1 cellular context compared by ENCODE assay signal in the genomic region with DNA sequence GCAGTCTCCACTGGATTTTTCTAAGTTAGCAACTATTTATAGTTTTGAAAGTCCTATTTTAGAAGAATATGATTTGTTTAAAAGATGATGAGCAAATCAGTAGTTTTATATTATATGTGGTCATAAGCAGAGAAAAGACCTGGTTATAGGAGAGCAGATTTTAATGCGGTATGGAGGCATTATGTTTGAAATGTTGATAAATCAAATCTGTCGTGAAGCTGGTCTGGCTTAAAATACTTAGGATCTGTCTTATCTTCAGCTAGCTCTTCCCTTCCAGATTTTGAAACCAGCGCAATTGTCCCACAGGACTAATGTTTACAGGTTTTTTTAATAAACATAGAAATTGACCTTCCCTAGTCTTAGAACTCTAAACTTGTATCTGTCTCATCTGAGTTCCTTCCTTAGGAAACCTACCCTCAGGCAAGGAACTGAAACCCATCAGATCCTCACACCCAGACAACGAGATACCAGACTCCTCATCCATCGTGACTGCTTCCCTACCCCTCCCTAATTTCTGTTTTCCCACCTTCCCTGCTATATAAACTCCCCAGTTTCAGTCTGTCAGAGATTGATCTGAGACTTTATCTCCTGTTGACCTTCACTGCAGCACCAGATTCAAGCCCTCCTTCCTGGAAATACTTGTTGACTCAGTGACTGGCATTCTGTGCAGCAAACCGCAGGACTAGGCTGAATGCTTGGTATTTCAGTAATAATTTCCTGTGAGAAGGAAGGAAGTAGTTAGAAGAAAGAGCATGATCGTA.
A peak's percentile ranks its signal among the peaks of the same experiment; 100 is the strongest.
TF ChIP-seq lines count a peak whose summit lies in the region.

No MANE protein-coding gene starts in this region.

TF ChIP-seq in GM12878, 131 proteins besides CTCF, POLR2A, EP300 and RAD21:
- TF ChIP-seq RUNX3 (IDR thresholded peaks at IDR 0.05; ENCODE audit: low read length) (peak; percentile 22; the same call in 1 of the 2 replicates), NRF1 (conservative IDR thresholded peaks at IDR 0.05; ENCODE audit: low read depth, low read length) (no peak)
